ENCODE assay signal across 8 cellular contexts in the genomic region with DNA sequence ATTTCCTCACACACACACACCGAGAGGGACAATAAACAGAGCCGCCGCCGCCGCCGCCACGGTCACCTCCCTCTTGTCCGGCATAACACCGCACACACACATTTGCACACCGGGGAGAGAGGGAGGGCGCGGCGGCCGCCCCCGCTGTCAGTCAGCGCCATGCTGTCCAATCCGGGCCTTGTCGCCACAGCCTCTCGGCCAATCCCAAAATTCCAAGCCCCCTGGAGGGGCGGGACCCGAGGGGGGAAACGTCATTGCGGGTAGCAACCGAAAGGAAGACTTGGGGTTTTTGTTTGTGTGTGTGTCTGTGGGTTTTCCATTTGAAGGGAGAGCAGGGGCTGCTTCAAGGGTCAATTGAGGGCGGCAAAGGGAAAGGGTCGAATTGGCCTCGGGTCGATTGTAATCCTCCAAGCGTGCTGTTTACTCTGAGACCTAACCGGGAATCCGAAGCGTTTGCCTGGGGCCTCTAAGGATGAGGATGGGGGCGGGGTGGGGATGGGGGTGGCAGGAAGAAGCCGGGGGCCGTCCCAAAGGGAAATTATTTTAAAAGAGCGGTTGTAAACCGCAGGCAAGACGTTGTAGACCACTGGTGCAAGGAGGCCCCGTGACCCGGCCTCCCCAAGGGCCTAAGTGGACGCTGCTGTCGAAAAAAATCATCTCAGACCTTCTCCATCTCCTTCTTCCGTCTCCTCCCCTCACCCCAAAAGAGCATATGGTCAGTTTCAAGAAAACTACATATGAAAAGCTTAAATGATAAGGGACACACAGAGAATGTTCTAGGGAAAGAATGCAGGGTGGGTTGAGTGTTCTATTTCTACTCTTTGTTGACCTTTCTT. TPM values are rescaled to one million over a fixed set of nuclear protein-coding genes. Genes with fewer than 3 reads are reported as not detected.
DNase-seq lines count a peak whose midpoint lies in the region; ATAC-seq and TF ChIP-seq lines count a peak whose summit lies in the region.

A gene with protein sequence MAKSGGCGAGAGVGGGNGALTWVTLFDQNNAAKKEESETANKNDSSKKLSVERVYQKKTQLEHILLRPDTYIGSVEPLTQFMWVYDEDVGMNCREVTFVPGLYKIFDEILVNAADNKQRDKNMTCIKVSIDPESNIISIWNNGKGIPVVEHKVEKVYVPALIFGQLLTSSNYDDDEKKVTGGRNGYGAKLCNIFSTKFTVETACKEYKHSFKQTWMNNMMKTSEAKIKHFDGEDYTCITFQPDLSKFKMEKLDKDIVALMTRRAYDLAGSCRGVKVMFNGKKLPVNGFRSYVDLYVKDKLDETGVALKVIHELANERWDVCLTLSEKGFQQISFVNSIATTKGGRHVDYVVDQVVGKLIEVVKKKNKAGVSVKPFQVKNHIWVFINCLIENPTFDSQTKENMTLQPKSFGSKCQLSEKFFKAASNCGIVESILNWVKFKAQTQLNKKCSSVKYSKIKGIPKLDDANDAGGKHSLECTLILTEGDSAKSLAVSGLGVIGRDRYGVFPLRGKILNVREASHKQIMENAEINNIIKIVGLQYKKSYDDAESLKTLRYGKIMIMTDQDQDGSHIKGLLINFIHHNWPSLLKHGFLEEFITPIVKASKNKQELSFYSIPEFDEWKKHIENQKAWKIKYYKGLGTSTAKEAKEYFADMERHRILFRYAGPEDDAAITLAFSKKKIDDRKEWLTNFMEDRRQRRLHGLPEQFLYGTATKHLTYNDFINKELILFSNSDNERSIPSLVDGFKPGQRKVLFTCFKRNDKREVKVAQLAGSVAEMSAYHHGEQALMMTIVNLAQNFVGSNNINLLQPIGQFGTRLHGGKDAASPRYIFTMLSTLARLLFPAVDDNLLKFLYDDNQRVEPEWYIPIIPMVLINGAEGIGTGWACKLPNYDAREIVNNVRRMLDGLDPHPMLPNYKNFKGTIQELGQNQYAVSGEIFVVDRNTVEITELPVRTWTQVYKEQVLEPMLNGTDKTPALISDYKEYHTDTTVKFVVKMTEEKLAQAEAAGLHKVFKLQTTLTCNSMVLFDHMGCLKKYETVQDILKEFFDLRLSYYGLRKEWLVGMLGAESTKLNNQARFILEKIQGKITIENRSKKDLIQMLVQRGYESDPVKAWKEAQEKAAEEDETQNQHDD (N-terminal part only) (minus strand): TSS at position 98 of the 836 bp plus-strand sequence. CDS start 610 bp downstream, outside the sequence.

- no peaks in the 10 kb centered on the region for H3K9me3 Mint-ChIP-seq in immature natural killer cell

- DNase-seq in AG08395 (ENCODE audit: low spot score) (peak; percentile 99), NCI-H345 (lab: John Stamatoyannopoulos, UW) (peak; percentile 89), immature natural killer cell (peak; percentile 96 to 98 (median 97)), smooth muscle cell of the brain vasculature (ENCODE audit: low read depth, low spot score) (peak; percentile 91)
- DNase-seq in activated CD4-positive, CD25-positive, alpha-beta regulatory T cell (lab: John Stamatoyannopoulos, UW), result peak; percentile 81 to 88 (median 86)
- DNase-seq in central memory CD4-positive, alpha-beta T cell, result peak; percentile 96

- H3K27me3 Mint-ChIP-seq in immature natural killer cell (ENCODE audit: low read depth in 3 of 3), result peaks cover 15 to 20% (median 16%) of the 10 kb centered on the region in 3 donors

- peak within 1 kb of the TSS; percentile 97 to 100 (median 99) for H3K27ac Mint-ChIP-seq in immature natural killer cell

- peak; percentile 60 for TF ChIP-seq POLR2A in GM18951 (IDR thresholded peaks at IDR 0.05; ENCODE audit: extremely low read depth, insufficient read depth, insufficient read length)

- in situ Hi-C loops in GM18951 (cut with MboI; ENCODE audit: low sequenced_read_pairs, unreplicated experiment), result loop anchor here (25.0 kb wide), 2 partner anchors 197 to 1047 kb away; no protein-coding TSS in a partner anchor

- peak within 1 kb of the TSS; percentile 92 to 100 (median 98) for H3K4me3 Mint-ChIP-seq in immature natural killer cell

- H3K36me3 Mint-ChIP-seq in immature natural killer cell, result peaks cover 0 to 3% (median 0%) of the 10 kb centered on the region in 3 donors

- peaks cover 47 to 60% of the 10 kb centered on the region in 2 donors for H3K4me1 Mint-ChIP-seq in immature natural killer cell

- ATAC-seq in HG03196 (IDR thresholded peaks at IDR 0.05; ENCODE audit: unreplicated experiment), result peak; percentile 90

RNA-seq across cellular contexts. Expression of the gene that starts here (rescaled TPM):
- polyA plus RNA-seq in immature natural killer cell, result 10 to 100 TPM; 31.8 to 84.5 (median 45.7) TPM

Comparison
In these comparisons a context has a peak if more than half of its experiments do, and no peak if none do; other contexts are left out.
1. Peak in every context shown above with its lines: DNase-seq and ATAC-seq.